ENCODE assay signal across 8 cellular contexts in genomic region chr13:111153279-111153976, GRCh38. TPM values are rescaled to one million over a fixed set of nuclear protein-coding genes. Genes with fewer than 3 reads are reported as not detected.
DNase-seq lines count a peak whose midpoint lies in the region; ATAC-seq, FAIRE-seq and TF ChIP-seq lines count a peak whose summit lies in the region.

No MANE protein-coding gene starts in this region.

- H3K4me2 ChIP-seq in BLaER1: peak overlapping the region; percentile 92

- H4K20me1 ChIP-seq in BLaER1: peaks cover 46% of the 10 kb centered on the region

- H3K27ac ChIP-seq in BLaER1 (peak overlapping the region; percentile 91), coronary artery (peak overlapping the region; percentile 99 to 100)

- H3K9me3 Mint-ChIP-seq in activated CD4-positive, alpha-beta T cell treated with anti-CD3 and anti-CD28 coated beads, Interleukin-2, amount 10 ng/mL, durations not matched to agents 24 days and 14 days: no peaks in the 10 kb centered on the region

- H3K36me3 ChIP-seq in BLaER1: peaks cover 8% of the 10 kb centered on the region; the same call in 1 of the 2 replicates

- H3K27me3 Mint-ChIP-seq in activated CD4-positive, alpha-beta T cell treated with anti-CD3 and anti-CD28 coated beads, Interleukin-2, amount 10 ng/mL, durations not matched to agents 24 days and 14 days: peaks cover 29% of the 10 kb centered on the region

- peak overlapping the region; percentile 92 for H3K9ac ChIP-seq in BLaER1

- no peaks in the 10 kb centered on the region for H3K9me3 ChIP-seq in BLaER1

- H3K36me3 Mint-ChIP-seq in activated CD4-positive, alpha-beta T cell treated with anti-CD3 and anti-CD28 coated beads, Interleukin-2, amount 10 ng/mL, durations not matched to agents 24 days and 14 days (ENCODE audit: low read depth): peaks cover 7% of the 10 kb centered on the region

- H3K4me3 ChIP-seq in BLaER1 (peak overlapping the region; percentile 88), coronary artery (peak overlapping the region; percentile 90)

- H3K4me3 Mint-ChIP-seq in activated CD4-positive, alpha-beta T cell treated with anti-CD3 and anti-CD28 coated beads, Interleukin-2, amount 10 ng/mL, durations not matched to agents 24 days and 14 days: peak overlapping the region; percentile 90

- no peaks in the 10 kb centered on the region for H3K27me3 ChIP-seq in BLaER1

- peaks cover 22% of the 10 kb centered on the region for H3K4me1 Mint-ChIP-seq in activated CD4-positive, alpha-beta T cell treated with anti-CD3 and anti-CD28 coated beads, Interleukin-2, amount 10 ng/mL, durations not matched to agents 24 days and 14 days

- peak overlapping the region; percentile 97 for H3K27ac Mint-ChIP-seq in activated CD4-positive, alpha-beta T cell treated with anti-CD3 and anti-CD28 coated beads, Interleukin-2, amount 10 ng/mL, durations not matched to agents 24 days and 14 days

- peak; percentile 90 for DNase-seq in GM19239 (ENCODE audit: insufficient read length, low spot score)
- peak; percentile 9 for DNase-seq in NCI-H524 treated with DMSO at 0.1 percent for 48 hours (lab: John Stamatoyannopoulos, UW)
- DNase-seq in activated CD4-positive, alpha-beta T cell treated with anti-CD3 and anti-CD28 coated beads, Interleukin-2, amount 10 ng/mL, durations not matched to agents 24 days and 14 days: peak; percentile 99
- peak; percentile 95 for DNase-seq in coronary artery (ENCODE audit: low spot score)
- DNase-seq in left lobe of liver (ENCODE audit: low spot score): peak; percentile 93
- peak; percentile 95 for DNase-seq in stimulated activated CD4-positive, alpha-beta T cell treated with anti-CD3 and anti-CD28 coated beads, Interleukin-2, amount 100 ng/mL, for 24 hours

- TF ChIP-seq CTCF in coronary artery (IDR thresholded peaks at IDR 0.05): no peak

- intact Hi-C loops in activated CD4-positive, alpha-beta T cell treated with anti-CD3 and anti-CD28 coated beads, Interleukin-2, amount 10 ng/mL, durations not matched to agents 24 days and 14 days (cut with micrococcal nuclease): loop anchor here (1.0 to 10.0 kb wide), 3 partner anchors 238 to 1431 kb away; partner anchors contain the start of genes ANKRD10, ING1 and TUBGCP3

- H3K4me1 ChIP-seq in BLaER1: peaks cover 35% of the 10 kb centered on the region

- ATAC-seq in HG03442 (IDR thresholded peaks at IDR 0.05; ENCODE audit: unreplicated experiment): peak; percentile 85
- peak; percentile 90 for ATAC-seq in left lobe of liver

- peak; percentile 89 for FAIRE-seq in GM19239 (lab: Jason Lieb, UNC)

RNA-seq across cellular contexts. Expression of gene ARHGEF7, which starts 38.3 kb away (rescaled TPM):
- total RNA-seq in activated CD4-positive, alpha-beta T cell treated with anti-CD3 and anti-CD28 coated beads, Interleukin-2, amount 10 ng/mL, durations not matched to agents 24 days and 14 days: 69.3 and 72.3 TPM in 2 replicates
- 34.6 TPM for total RNA-seq in left lobe of liver

Comparison
In these comparisons a context has a peak if more than half of its experiments do, and no peak if none do; other contexts are left out.
1. Peak in every context shown above with its lines: DNase-seq, ATAC-seq, H3K4me3 ChIP-seq and H3K27ac ChIP-seq.
2. DNase-seq: peak in every context shown above with its lines; median percentile 99 in activated CD4-positive, alpha-beta T cell treated with anti-CD3 and anti-CD28 coated beads, Interleukin-2, amount 10 ng/mL, durations not matched to agents 24 days and 14 days; 95 in coronary artery; 95 in stimulated activated CD4-positive, alpha-beta T cell treated with anti-CD3 and anti-CD28 coated beads, Interleukin-2, amount 100 ng/mL, for 24 hours; 93 in left lobe of liver; 90 in GM19239; 9 in NCI-H524 treated with DMSO at 0.1 percent for 48 hours.